In genomic region chr17:14296511-14296910, GRCh38 we compare ENCODE assay signal across 12 cellular contexts. TPM values are rescaled to one million over a fixed set of nuclear protein-coding genes. Genes with fewer than 3 reads are reported as not detected.
A peak's percentile ranks its signal among the peaks of the same experiment; 100 is the strongest.
DNase-seq lines count a peak whose midpoint lies in the region; ATAC-seq and TF ChIP-seq lines count a peak whose summit lies in the region.
"Had no signal": no experiment of that assay in that cellular context is flagged by ENCODE, and none has a peak within 500 bp of the region (broad histone marks: within the 10 kb centered on the region; RNA-seq: fewer than 3 reads in every experiment).

No MANE protein-coding gene starts in this region.

- ATAC-seq in mucosa of descending colon, result no peak
- ATAC-seq: right cardiac atrium had no signal

- CTCF ChIA-PET in CD8-positive, alpha-beta memory T cell (lab: Charles Lee), result interaction anchor here (0.8 to 2.3 kb wide), 2 partner anchors 11 to 698 kb away, joined by 4 to 5 read pairs; no protein-coding TSS in a partner anchor

- no peak overlapping the region for H3K9ac ChIP-seq in HUES6 (ENCODE audit: low read length)

- intact Hi-C loops in mucosa of descending colon (cut with DNase I, micrococcal nuclease), result no loop called here

- POLR2A ChIA-PET in CD8-positive, alpha-beta memory T cell (lab: Charles Lee), result no interaction called here

- no peak overlapping the region for H3K27ac ChIP-seq in CD8-positive, alpha-beta memory T cell (ENCODE audit: low read depth, low read length)
- no peak overlapping the region for H3K27ac ChIP-seq in HUES6 (ENCODE audit: low read depth, low read length)
- H3K27ac ChIP-seq: colonic mucosa had no signal

- peaks cover 30% of the 10 kb centered on the region for H3K4me1 ChIP-seq in CD8-positive, alpha-beta memory T cell (ENCODE audit: insufficient read depth, low read length)
- H3K4me1 ChIP-seq in HUES6 (ENCODE audit: control insufficient read depth, insufficient read depth, low read length) (peaks cover 27% of the 10 kb centered on the region), mucosa of descending colon (ENCODE audit: low read depth) (peaks cover 30% of the 10 kb centered on the region)

- peak overlapping the region; percentile 39 to 79 (median 71) for H3K4me3 Mint-ChIP-seq in CD8-positive, alpha-beta memory T cell
- H3K4me3 Mint-ChIP-seq in endothelial cell (ENCODE audit: unreplicated experiment) (peak overlapping the region; percentile 56), neural crest cell (peak overlapping the region; percentile 79)

- no peak overlapping the region for H3K4me3 ChIP-seq in CD8-positive, alpha-beta memory T cell (ENCODE audit: low read length)
- H3K4me3 ChIP-seq in HUES6 (ENCODE audit: low read depth, low read length) (peak overlapping the region; percentile 68), mucosa of descending colon (no peak overlapping the region)

- TF ChIP-seq CTCF in endothelial cell (IDR thresholded peaks at IDR 0.05; ENCODE audit: unreplicated experiment), result no peak
- TF ChIP-seq CTCF in neural crest cell (conservative IDR thresholded peaks at IDR 0.05), result no peak
- TF ChIP-seq CTCF in mucosa of descending colon (IDR thresholded peaks at IDR 0.05), result no peak

- peaks cover 28% of the 10 kb centered on the region for H3K27me3 ChIP-seq in CD8-positive, alpha-beta memory T cell (ENCODE audit: insufficient read depth, low read length, poor library complexity, severe bottlenecking)
- H3K27me3 ChIP-seq in HUES6 (ENCODE audit: control insufficient read depth, insufficient read depth, low read length), result peaks cover 78% of the 10 kb centered on the region

- DNase-seq in CD8-positive, alpha-beta memory T cell, result no peak
- DNase-seq in endothelial cell (ENCODE audit: low spot score) (no peak), neural crest cell (ENCODE audit: low read depth, low spot score) (no peak), mucosa of descending colon (no peak), D341Med (ENCODE audit: low spot score) (no peak), COLO668 (lab: John Stamatoyannopoulos, UW; ENCODE audit: unreplicated experiment) (no peak)
- DNase-seq: colonic mucosa, OCI-M1, right cardiac atrium had no signal

- H3K27ac Mint-ChIP-seq in CD8-positive, alpha-beta memory T cell, result peak overlapping the region in 3 of 8 donors; percentile 3 to 44 (median 20)
- H3K27ac Mint-ChIP-seq in endothelial cell (ENCODE audit: unreplicated experiment) (peak overlapping the region; percentile 36), neural crest cell (ENCODE audit: unreplicated experiment) (no peak overlapping the region)

- peaks cover 0 to 10% (median 0%) of the 10 kb centered on the region in 3 donors for H3K36me3 Mint-ChIP-seq in CD8-positive, alpha-beta memory T cell
- H3K36me3 Mint-ChIP-seq in endothelial cell (ENCODE audit: low read depth, unreplicated experiment) (no peaks in the 10 kb centered on the region), neural crest cell (ENCODE audit: low read depth) (no peaks in the 10 kb centered on the region)

- peaks cover 46 to 74% of the 10 kb centered on the region in 2 donors for H3K27me3 Mint-ChIP-seq in CD8-positive, alpha-beta memory T cell
- H3K27me3 Mint-ChIP-seq in endothelial cell (ENCODE audit: unreplicated experiment) (peaks cover 28% of the 10 kb centered on the region), neural crest cell (ENCODE audit: low read depth) (peaks cover 66% of the 10 kb centered on the region)

- no peaks in the 10 kb centered on the region for H3K9me3 ChIP-seq in CD8-positive, alpha-beta memory T cell (ENCODE audit: low read length)
- H3K9me3 ChIP-seq in HUES6 (ENCODE audit: control insufficient read depth, insufficient read depth, low read depth, low read length) (0 out of 2 replicates have a peak, but pooled peaks cover under 1% of the 10 kb centered on the region), mucosa of descending colon (no peaks in the 10 kb centered on the region)
- H3K9me3 ChIP-seq: colonic mucosa had no signal

- peaks cover 45 to 54% (median 53%) of the 10 kb centered on the region in 3 donors for H3K4me1 Mint-ChIP-seq in CD8-positive, alpha-beta memory T cell
- H3K4me1 Mint-ChIP-seq in endothelial cell (ENCODE audit: unreplicated experiment), result peaks cover 22% of the 10 kb centered on the region
- H3K4me1 Mint-ChIP-seq in neural crest cell, result peaks cover 43% of the 10 kb centered on the region

- peaks cover 0 to 3% (median under 1%) of the 10 kb centered on the region in 5 donors for H3K9me3 Mint-ChIP-seq in CD8-positive, alpha-beta memory T cell
- no peaks in the 10 kb centered on the region for H3K9me3 Mint-ChIP-seq in endothelial cell (ENCODE audit: unreplicated experiment)
- H3K9me3 Mint-ChIP-seq in neural crest cell, result no peaks in the 10 kb centered on the region

- no peaks in the 10 kb centered on the region for H3K36me3 ChIP-seq in CD8-positive, alpha-beta memory T cell (ENCODE audit: insufficient read depth, low read length)
- H3K36me3 ChIP-seq in HUES6 (ENCODE audit: control insufficient read depth, insufficient read depth, low read length) (no peaks in the 10 kb centered on the region), mucosa of descending colon (ENCODE audit: low read depth) (no peaks in the 10 kb centered on the region)
- H3K36me3 ChIP-seq: colonic mucosa had no signal

RNA-seq across cellular contexts. Expression of gene HS3ST3B1, which starts 4.4 kb away (rescaled TPM):
- 1 to 10 TPM; 5.5 to 6.0 TPM for total RNA-seq in CD8-positive, alpha-beta memory T cell
- polyA plus RNA-seq in CD8-positive, alpha-beta memory T cell, result 11.0 TPM
- 8.5 TPM for total RNA-seq in endothelial cell (ENCODE audit: unreplicated experiment)
- total RNA-seq in neural crest cell, result 57.0 and 58.3 TPM in 2 replicates
- total RNA-seq in mucosa of descending colon, result 1 to 10 TPM; 1.4 to 1.6 (median 1.5) TPM

RNA-seq across cellular contexts. Expression of gene CDRT15, which starts 59.8 kb away (rescaled TPM):
- not detected for total RNA-seq in CD8-positive, alpha-beta memory T cell
- not detected for polyA plus RNA-seq in CD8-positive, alpha-beta memory T cell
- total RNA-seq in endothelial cell (ENCODE audit: unreplicated experiment) (not detected), neural crest cell (not detected in 2 replicates), mucosa of descending colon (not detected)
- total RNA-seq: colonic mucosa; right cardiac atrium; T-helper 1 cell treated with Interleukin-12 subunit alpha and Interleukin-12 subunit beta and Interleukin-4 antibody, amounts not matched to agents 30 ng/mL and 1 ng/mL, for 36 hours had no signal
- polyA plus RNA-seq: adipose tissue, right cardiac atrium had no signal
